Comparison of ENCODE assay signal across 9 cellular contexts in genomic region chr1:160645386-160646063, GRCh38. TPM values are rescaled to one million over a fixed set of nuclear protein-coding genes. Genes with fewer than 3 reads are reported as not detected.
DNase-seq lines count a peak whose midpoint lies in the region; ATAC-seq and TF ChIP-seq lines count a peak whose summit lies in the region.
"Had no signal": no experiment of that assay in that cellular context is flagged by ENCODE, and none has a peak within 500 bp of the region (broad histone marks: within the 10 kb centered on the region; RNA-seq: fewer than 3 reads in every experiment).

No MANE protein-coding gene starts in this region.

- TF ChIP-seq POLR2A in spleen (IDR thresholded peaks at IDR 0.05): no peak

- 66 to 81% (median 77%) methylated on average over 13 of the region's 13 CpGs for WGBS in spleen, 5 donors

- H3K36me3 ChIP-seq in spleen: no peaks in the 10 kb centered on the region

- peaks cover 71% of the 10 kb centered on the region for H3K36me3 Mint-ChIP-seq in dendritic cell treated with granulocyte-macrophage colony-stimulating factor and Interleukin-4, amounts not matched to agents 40 ng/mL and 50 ng/mL, for 4 days (ENCODE audit: low read depth)

- peak overlapping the region; percentile 95 for H3K4me3 ChIP-seq in GM12864 (ENCODE audit: low read depth, low read length)
- peak overlapping the region; percentile 19 to 64 (median 37) for H3K4me3 ChIP-seq in spleen

- H3K27ac ChIP-seq in spleen: peak overlapping the region; percentile 4 to 86 (median 76)

- ATAC-seq in HG02798 (IDR thresholded peaks at IDR 0.05; ENCODE audit: poor library complexity, unreplicated experiment) (peak; percentile 41), left cardiac atrium (no peak), HG03378 (IDR thresholded peaks at IDR 0.05; ENCODE audit: unreplicated experiment) (no peak)

- H3K4me1 ChIP-seq in spleen: peaks cover 12 to 88% (median 36%) of the 10 kb centered on the region in 6 donors

- no peaks in the 10 kb centered on the region for H3K9me3 ChIP-seq in spleen

- intact Hi-C loops in dendritic cell treated with granulocyte-macrophage colony-stimulating factor and Interleukin-4, amounts not matched to agents 40 ng/mL and 50 ng/mL, for 4 days (cut with micrococcal nuclease): loop anchor here (5.0 kb wide), 1 partner anchor 33 kb away; no protein-coding TSS in a partner anchor
- intact Hi-C loops in spleen (cut with DNase I; ENCODE audit: low total_unique reads) (no loop called here), left cardiac atrium (cut with DNase I) (no loop called here)

- H3K9me3 Mint-ChIP-seq in dendritic cell treated with granulocyte-macrophage colony-stimulating factor and Interleukin-4, amounts not matched to agents 40 ng/mL and 50 ng/mL, for 4 days: no peaks in the 10 kb centered on the region

- no peak for DNase-seq in GM12864 (ENCODE audit: low read depth)
- DNase-seq in spleen: no peak
- DNase-seq in left cardiac atrium: no peak
- DNase-seq in SHP77 (lab: John Stamatoyannopoulos, UW): no peak
- DNase-seq: NCI-H1930 had no signal

- H3K4me3 Mint-ChIP-seq in dendritic cell treated with granulocyte-macrophage colony-stimulating factor and Interleukin-4, amounts not matched to agents 40 ng/mL and 50 ng/mL, for 4 days: peak overlapping the region; percentile 88

- TF ChIP-seq CTCF in GM12864 (IDR thresholded peaks at IDR 0.05; ENCODE audit: low read depth, low read length, missing control alignments) (no peak), spleen (IDR thresholded peaks at IDR 0.05 in 8 of 11, conservative IDR thresholded peaks at IDR 0.05 in 3 of 11) (no peak)

- no peaks in the 10 kb centered on the region for H3K27me3 Mint-ChIP-seq in dendritic cell treated with granulocyte-macrophage colony-stimulating factor and Interleukin-4, amounts not matched to agents 40 ng/mL and 50 ng/mL, for 4 days

- H3K27ac Mint-ChIP-seq in dendritic cell treated with granulocyte-macrophage colony-stimulating factor and Interleukin-4, amounts not matched to agents 40 ng/mL and 50 ng/mL, for 4 days: peak overlapping the region; percentile 89

- H3K4me1 Mint-ChIP-seq in dendritic cell treated with granulocyte-macrophage colony-stimulating factor and Interleukin-4, amounts not matched to agents 40 ng/mL and 50 ng/mL, for 4 days (ENCODE audit: low read depth): peaks cover 65% of the 10 kb centered on the region

- no peaks in the 10 kb centered on the region for H3K27me3 ChIP-seq in spleen (replicated peaks in 1 of 7)

RNA-seq across cellular contexts. Expression of gene SLAMF1, which starts 1.3 kb away (rescaled TPM):
- total RNA-seq in spleen (10 to 100 TPM in 6 of 7 donors, 1 to 10 TPM in 1; 7.4 to 18.3 (median 11.3) TPM), left cardiac atrium (under 1 TPM; 0.91 to 0.94 TPM)
- 1 to 10 TPM; 2.8 to 3.9 (median 3.2) TPM for polyA plus RNA-seq in spleen
- total RNA-seq: LHCN-M2 had no signal

Comparison
In these comparisons a context has a peak if more than half of its experiments do, and no peak if none do; other contexts are left out.
1. RNA of gene SLAMF1, which starts 1.3 kb away (total RNA-seq): 7.4 to 18.3 TPM in spleen; 0.91 to 0.94 TPM in left cardiac atrium; every median in the first group is over 4 times any median in the second.